In genomic region chr2:198127627-198128026, GRCh38 we compare ENCODE assay signal across 8 cellular contexts.
DNase-seq lines count a peak whose midpoint lies in the region; ATAC-seq and TF ChIP-seq lines count a peak whose summit lies in the region.

No MANE protein-coding gene starts in this region.

- H3K27ac Mint-ChIP-seq in activated T-helper 2 cell treated with anti-CD3 and anti-CD28 coated beads, Interferon-gamma antibody, Interleukin-2, Interleukin-4, amounts not matched to agents 10 μg/mL and 5 μg/mL and 100 μg/mL, durations not matched to agents 14 hours and 24 hours and 36 hours, result no peak overlapping the region

- no peak overlapping the region for H3K4me3 Mint-ChIP-seq in activated T-helper 2 cell treated with anti-CD3 and anti-CD28 coated beads, Interferon-gamma antibody, Interleukin-2, Interleukin-4, amounts not matched to agents 10 μg/mL and 5 μg/mL and 100 μg/mL, durations not matched to agents 14 hours and 24 hours and 36 hours (ENCODE audit: low read depth)

- no peaks in the 10 kb centered on the region for H3K9me3 ChIP-seq in OCI-LY3 (ENCODE audit: insufficient read depth, low read length)

- TF ChIP-seq CTCF in OCI-LY3 (IDR thresholded peaks at IDR 0.05; ENCODE audit: low read depth, low read length), result peak; percentile 81

- H3K4me2 ChIP-seq in OCI-LY3 (ENCODE audit: low read length), result no peak overlapping the region

- no peak overlapping the region for H3K27ac ChIP-seq in OCI-LY3 (ENCODE audit: low read length)

- intact Hi-C loops in activated T-helper 2 cell treated with anti-CD3 and anti-CD28 coated beads, Interferon-gamma antibody, Interleukin-2, Interleukin-4, amounts not matched to agents 10 μg/mL and 5 μg/mL and 100 μg/mL, durations not matched to agents 14 hours and 24 hours and 36 hours (cut with micrococcal nuclease), result loop anchor here (1.0 to 10.0 kb wide), 3 partner anchors 170 to 423 kb away; partner anchors contain the start of gene MARS2

- H3K4me1 ChIP-seq in OCI-LY3 (ENCODE audit: low read length), result no peaks in the 10 kb centered on the region

- DNase-seq in activated effector memory CD4-positive, alpha-beta T cell treated with anti-CD3 and anti-CD28 coated beads, Interleukin-2, amount 50 U/mL, for 16 hours, result peak; percentile 76
- DNase-seq in activated effector memory CD4-positive, alpha-beta T cell treated with Interleukin-2 at 50 U/mL for 16 hours, result no peak
- DNase-seq in activated T-helper 2 cell treated with anti-CD3 and anti-CD28 coated beads, Interferon-gamma antibody, Interleukin-2, Interleukin-4, amounts not matched to agents 10 μg/mL and 5 μg/mL and 100 μg/mL, durations not matched to agents 14 hours and 24 hours and 36 hours (ENCODE audit: low spot score), result peak; percentile 16
- DNase-seq in glomerular visceral epithelial cell (ENCODE audit: extremely low spot score) (peak; percentile 43), putamen (ENCODE audit: low spot score) (peak; percentile 43)
- no peak for DNase-seq in NK-92 treated with Interleukin-12 subunit alpha and Interleukin-12 subunit beta, amount 100 ng/mL, for 24 hours (lab: John Stamatoyannopoulos, UW)

- H3K27me3 Mint-ChIP-seq in activated T-helper 2 cell treated with anti-CD3 and anti-CD28 coated beads, Interferon-gamma antibody, Interleukin-2, Interleukin-4, amounts not matched to agents 10 μg/mL and 5 μg/mL and 100 μg/mL, durations not matched to agents 14 hours and 24 hours and 36 hours (ENCODE audit: low read depth), result no peaks in the 10 kb centered on the region

- no peak overlapping the region for H3K4me3 ChIP-seq in OCI-LY3 (ENCODE audit: low read length)

- no peaks in the 10 kb centered on the region for H3K36me3 ChIP-seq in OCI-LY3 (replicated peaks; ENCODE audit: low read depth, low read length)

- no peak overlapping the region for H3K9ac ChIP-seq in OCI-LY3 (ENCODE audit: low read length)

- no peaks in the 10 kb centered on the region for H3K4me1 Mint-ChIP-seq in activated T-helper 2 cell treated with anti-CD3 and anti-CD28 coated beads, Interferon-gamma antibody, Interleukin-2, Interleukin-4, amounts not matched to agents 10 μg/mL and 5 μg/mL and 100 μg/mL, durations not matched to agents 14 hours and 24 hours and 36 hours (ENCODE audit: low read depth)

- H3K79me2 ChIP-seq in OCI-LY3 (ENCODE audit: low read length), result no peaks in the 10 kb centered on the region

- no peak overlapping the region for H2AFZ ChIP-seq in OCI-LY3 (ENCODE audit: low read depth, low read length)

- H3K9me3 Mint-ChIP-seq in activated T-helper 2 cell treated with anti-CD3 and anti-CD28 coated beads, Interferon-gamma antibody, Interleukin-2, Interleukin-4, amounts not matched to agents 10 μg/mL and 5 μg/mL and 100 μg/mL, durations not matched to agents 14 hours and 24 hours and 36 hours, result no peaks in the 10 kb centered on the region

- H4K20me1 ChIP-seq in OCI-LY3 (ENCODE audit: insufficient read depth, low read length), result no peaks in the 10 kb centered on the region

- H3K27me3 ChIP-seq in OCI-LY3 (ENCODE audit: low read depth, low read length), result peaks cover 21% of the 10 kb centered on the region

- ATAC-seq in HG03280 (IDR thresholded peaks at IDR 0.05; ENCODE audit: unreplicated experiment), result peak; percentile 65

- H3K36me3 Mint-ChIP-seq in activated T-helper 2 cell treated with anti-CD3 and anti-CD28 coated beads, Interferon-gamma antibody, Interleukin-2, Interleukin-4, amounts not matched to agents 10 μg/mL and 5 μg/mL and 100 μg/mL, durations not matched to agents 14 hours and 24 hours and 36 hours (ENCODE audit: low read depth), result no peaks in the 10 kb centered on the region

Comparison
In these comparisons a context has a peak if more than half of its experiments do, and no peak if none do; other contexts are left out.
1. DNase-seq: peak in activated effector memory CD4-positive, alpha-beta T cell treated with anti-CD3 and anti-CD28 coated beads, Interleukin-2, amount 50 U/mL, for 16 hours (single experiment), activated T-helper 2 cell treated with anti-CD3 and anti-CD28 coated beads, Interferon-gamma antibody, Interleukin-2, Interleukin-4, amounts not matched to agents 10 μg/mL and 5 μg/mL and 100 μg/mL, durations not matched to agents 14 hours and 24 hours and 36 hours (single experiment), glomerular visceral epithelial cell (single experiment) and putamen (single experiment); none in activated effector memory CD4-positive, alpha-beta T cell treated with Interleukin-2 at 50 U/mL for 16 hours (single experiment) and NK-92 treated with Interleukin-12 subunit alpha and Interleukin-12 subunit beta, amount 100 ng/mL, for 24 hours (single experiment).